Comparison of ENCODE assay signal across 9 cellular contexts in genomic region chr4:9495450-9495849, GRCh38. TPM values are rescaled to one million over a fixed set of nuclear protein-coding genes. Genes with fewer than 3 reads are reported as not detected.
DNase-seq lines count a peak whose midpoint lies in the region; ATAC-seq and TF ChIP-seq lines count a peak whose summit lies in the region.
"Not testable (repeated sequence)": the region's sequence is repeated elsewhere in the genome, so short reads cannot be mapped to it uniquely, and the experiment has no call there.
"Had no signal": no experiment of that assay in that cellular context is flagged by ENCODE, and none has a peak within 500 bp of the region (broad histone marks: within the 10 kb centered on the region; RNA-seq: fewer than 3 reads in every experiment).

No MANE protein-coding gene starts in this region.

- not testable (repeated sequence) for ATAC-seq in activated naive CD8-positive, alpha-beta T cell treated with anti-CD3 and anti-CD28 coated beads, Interleukin-2, amount 50 U/mL, for 24 hours

- H3K36me3 Mint-ChIP-seq in HFFc6 (ENCODE audit: low read depth); activated naive CD8-positive, alpha-beta T cell treated with anti-CD3 and anti-CD28 coated beads, Interleukin-2, amount 50 U/mL, for 24 hours (ENCODE audit: low read depth); nephron progenitor cell (ENCODE audit: low read depth): not testable (repeated sequence)

- H3K4me3 Mint-ChIP-seq in HFFc6; activated naive CD8-positive, alpha-beta T cell treated with anti-CD3 and anti-CD28 coated beads, Interleukin-2, amount 50 U/mL, for 24 hours; nephron progenitor cell: not testable (repeated sequence)

- H3K27me3 Mint-ChIP-seq in HFFc6 (ENCODE audit: insufficient read depth): not testable (repeated sequence)
- peaks cover 15% of the 10 kb centered on the region for H3K27me3 Mint-ChIP-seq in activated naive CD8-positive, alpha-beta T cell treated with anti-CD3 and anti-CD28 coated beads, Interleukin-2, amount 50 U/mL, for 24 hours
- H3K27me3 Mint-ChIP-seq in nephron progenitor cell (ENCODE audit: low read depth, poor library complexity): peaks cover 71% of the 10 kb centered on the region

- H3K4me1 Mint-ChIP-seq in HFFc6 (ENCODE audit: low read depth); activated naive CD8-positive, alpha-beta T cell treated with anti-CD3 and anti-CD28 coated beads, Interleukin-2, amount 50 U/mL, for 24 hours; nephron progenitor cell: not testable (repeated sequence)

- TF ChIP-seq CTCF in HFFc6 (IDR thresholded peaks at IDR 0.05): peak; percentile 60
- TF ChIP-seq CTCF in nephron progenitor cell (IDR thresholded peaks at IDR 0.05): peak; percentile 48

- not testable (repeated sequence) for H3K27ac Mint-ChIP-seq in HFFc6; activated naive CD8-positive, alpha-beta T cell treated with anti-CD3 and anti-CD28 coated beads, Interleukin-2, amount 50 U/mL, for 24 hours; nephron progenitor cell

- peak; percentile 37 for DNase-seq in CD1c-positive myeloid dendritic cell (ENCODE audit: extremely low spot score)
- DNase-seq in HFFc6: peak; percentile 1
- DNase-seq in NCI-H524 (lab: John Stamatoyannopoulos, UW): peak; percentile 6 to 61
- peak in 3 of 4 experiments; percentile 9 to 41 (median 12) for DNase-seq in activated CD4-positive, CD25-positive, alpha-beta regulatory T cell (lab: John Stamatoyannopoulos, UW)
- DNase-seq in activated naive CD8-positive, alpha-beta T cell treated with anti-CD3 and anti-CD28 coated beads, Interleukin-2, amount 50 U/mL, for 24 hours: peak; percentile 84
- peak; percentile 74 for DNase-seq in cardiac septum (ENCODE audit: low spot score)
- DNase-seq in nephron progenitor cell: peak; percentile 90
- DNase-seq in stimulated activated CD8-positive, alpha-beta memory T cell treated with anti-CD3 and anti-CD28 coated beads, Interleukin-15, amount 100 ng/mL, for 48 hours (ENCODE audit: low read depth in 2 of 2): peak; percentile 55 to 64

- intact Hi-C loops in cardiac septum (cut with DNase I): not testable (repeated sequence)

- peaks cover 15% of the 10 kb centered on the region; the same call in 1 of the 2 replicates for H3K9me3 Mint-ChIP-seq in HFFc6
- H3K9me3 Mint-ChIP-seq in activated naive CD8-positive, alpha-beta T cell treated with anti-CD3 and anti-CD28 coated beads, Interleukin-2, amount 50 U/mL, for 24 hours; nephron progenitor cell: not testable (repeated sequence)

RNA-seq across cellular contexts. Expression of gene DEFB131A, which starts 51.2 kb away (rescaled TPM):
- not detected for total RNA-seq in HFFc6 (2021; fragmentation: NEBNext Ultra II Directional; extraction: Animal tissue kit (Norgen Biotek cat#: 25700))
- not detected for total RNA-seq in cardiac septum
- total RNA-seq: right atrium auricular region had no signal

Comparison
In these comparisons a context has a peak if more than half of its experiments do, and no peak if none do; other contexts are left out.
1. DNase-seq: peak in every context shown above with its lines; median percentile 90 in nephron progenitor cell; 84 in activated naive CD8-positive, alpha-beta T cell treated with anti-CD3 and anti-CD28 coated beads, Interleukin-2, amount 50 U/mL, for 24 hours; 74 in cardiac septum; 60 in stimulated activated CD8-positive, alpha-beta memory T cell treated with anti-CD3 and anti-CD28 coated beads, Interleukin-15, amount 100 ng/mL, for 48 hours; 37 in CD1c-positive myeloid dendritic cell; 34 in NCI-H524; 12 in activated CD4-positive, CD25-positive, alpha-beta regulatory T cell; 1 in HFFc6.